In the genomic region with DNA sequence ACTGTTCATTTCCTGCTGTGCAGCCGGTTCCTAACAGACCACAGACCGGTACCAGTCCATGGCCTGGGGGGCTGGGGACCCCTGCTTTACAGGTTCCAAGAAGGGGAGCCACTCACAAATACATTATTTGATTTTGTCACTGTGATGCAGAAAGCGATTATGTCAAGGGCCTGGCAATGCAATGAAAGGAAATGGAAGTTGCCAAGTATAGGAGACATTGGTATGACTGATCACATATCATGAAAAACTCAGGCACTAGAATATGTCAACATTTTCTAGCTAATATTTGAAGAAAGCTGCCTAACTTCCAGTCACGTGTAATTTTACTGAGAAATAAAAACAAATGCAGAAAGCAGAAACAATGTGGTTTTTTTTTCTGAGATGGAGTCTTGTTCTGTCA, we compare ENCODE assay signal across 27 cellular contexts.
"Had no signal": no experiment of that assay in that cellular context is flagged by ENCODE, and none has a peak within 500 bp of the region (broad histone marks: within the 10 kb centered on the region; RNA-seq: fewer than 3 reads in every experiment).

No MANE protein-coding gene starts in this region.

- DNase-seq: colonic mucosa; cortex of kidney; dorsolateral prefrontal cortex; effector CD4-positive, alpha-beta T cell; effector memory CD4-positive, alpha-beta T cell; erythroblast; esophagus squamous epithelium; foreskin fibroblast; foreskin melanocyte; gastrocnemius medialis; glutamatergic neuron; heart right ventricle; hippocampal formation; left cardiac atrium; left lung; left ventricle myocardium superior; lower lobe of right lung; mammary epithelial cell; mesendoderm; midbrain; naive thymus-derived CD4-positive, alpha-beta T cell had no signal

- H3K9me3 Mint-ChIP-seq: dendritic cell treated with granulocyte-macrophage colony-stimulating factor and Interleukin-4, amounts not matched to agents 40 ng/mL and 50 ng/mL, for 4 days; memory B cell had no signal

- H3K4me1 ChIP-seq: gastrocnemius medialis, left lung had no signal

- H3K4me1 Mint-ChIP-seq: naive thymus-derived CD4-positive, alpha-beta T cell had no signal

- H3K36me3 ChIP-seq: colonic mucosa, esophagus squamous epithelium, gastrocnemius medialis, heart right ventricle, left lung, lower lobe of right lung had no signal

- H3K27me3 ChIP-seq: colonic mucosa, dorsolateral prefrontal cortex, esophagus squamous epithelium, gastrocnemius medialis, heart right ventricle, left lung had no signal

- H3K27ac Mint-ChIP-seq: dendritic cell treated with granulocyte-macrophage colony-stimulating factor and Interleukin-4, amounts not matched to agents 40 ng/mL and 50 ng/mL, for 4 days; memory B cell; naive thymus-derived CD4-positive, alpha-beta T cell had no signal

- H3K9me3 ChIP-seq: colonic mucosa, esophagus squamous epithelium, gastrocnemius medialis, heart right ventricle, left lung, lower lobe of right lung had no signal

- ATAC-seq: esophagus mucosa; gastrocnemius medialis; heart right ventricle; left cardiac atrium; left lung; left ventricle myocardium superior; lower lobe of right lung; naive thymus-derived CD4-positive, alpha-beta T cell had no signal

- H3K4me3 Mint-ChIP-seq: dendritic cell treated with granulocyte-macrophage colony-stimulating factor and Interleukin-4, amounts not matched to agents 40 ng/mL and 50 ng/mL, for 4 days; memory B cell; naive thymus-derived CD4-positive, alpha-beta T cell had no signal

- FAIRE-seq: islet of Langerhans, keratinocyte had no signal

- H3K36me3 Mint-ChIP-seq: memory B cell; naive thymus-derived CD4-positive, alpha-beta T cell had no signal

- H3K4me3 ChIP-seq: colonic mucosa, dorsolateral prefrontal cortex, esophagus squamous epithelium, gastrocnemius medialis, heart right ventricle, left lung, lower lobe of right lung had no signal

- H3K27ac ChIP-seq: colonic mucosa, dorsolateral prefrontal cortex, epithelial cell of prostate, esophagus squamous epithelium, gastrocnemius medialis, heart right ventricle, left lung, lower lobe of right lung had no signal
